11 cellular contexts compared by ENCODE assay signal in the genomic region with DNA sequence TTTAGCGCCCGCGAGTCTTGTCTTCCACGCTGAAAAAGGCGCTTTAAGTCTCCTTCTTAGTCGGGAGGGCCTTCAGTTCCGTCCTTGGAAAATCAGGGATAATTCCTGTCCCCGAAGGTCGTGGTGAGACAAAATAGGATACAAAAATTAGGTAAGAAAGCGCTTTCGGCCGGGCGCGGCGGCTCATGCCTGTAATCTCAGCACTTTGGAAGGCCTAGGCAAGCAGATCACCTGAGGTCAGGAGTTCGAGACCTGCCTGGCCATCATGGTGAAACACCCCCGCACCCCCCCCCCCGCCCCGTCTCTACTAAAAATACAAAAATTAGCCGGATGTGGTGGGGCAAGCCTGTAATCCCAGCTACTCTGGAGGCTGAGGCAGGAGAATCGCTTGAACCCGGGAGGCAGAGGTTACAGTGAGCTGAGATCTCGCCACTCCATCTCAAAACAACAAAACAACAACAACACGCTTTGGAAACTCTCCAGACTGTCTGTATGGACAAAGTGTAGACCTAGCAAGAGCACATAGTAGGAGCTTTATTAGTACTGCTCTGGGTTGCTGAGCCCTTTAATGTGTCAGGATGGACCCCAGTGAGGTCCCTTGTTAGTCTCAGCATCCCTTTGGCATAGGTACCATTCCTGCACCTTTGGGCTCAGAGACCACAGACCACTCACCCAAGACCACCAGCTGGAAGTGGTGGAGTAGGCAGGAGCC. TPM values are rescaled to one million over a fixed set of nuclear protein-coding genes. Genes with fewer than 3 reads are reported as not detected.
DNase-seq lines count a peak whose midpoint lies in the region; ATAC-seq lines count a peak whose summit lies in the region.
"Had no signal": no experiment of that assay in that cellular context is flagged by ENCODE, and none has a peak within 500 bp of the region (broad histone marks: within the 10 kb centered on the region; RNA-seq: fewer than 3 reads in every experiment).

No MANE protein-coding gene starts in this region.

- peaks cover 70% of the 10 kb centered on the region for H3K27me3 ChIP-seq in iPS-20b (ENCODE audit: insufficient read depth, low read length)

- H3K9ac ChIP-seq in iPS-20b (ENCODE audit: low read depth, low read length), result no peak overlapping the region

- H3K9me3 Mint-ChIP-seq in activated T-helper 2 cell treated with anti-CD3 and anti-CD28 coated beads, Interferon-gamma antibody, Interleukin-2, Interleukin-4, amounts not matched to agents 10 μg/mL and 5 μg/mL and 100 μg/mL, durations not matched to agents 14 hours and 24 hours and 36 hours, result no peaks in the 10 kb centered on the region
- no peaks in the 10 kb centered on the region for H3K9me3 Mint-ChIP-seq in stimulated activated memory B cell treated with anti-CD40 and anti-IgM and Interleukin-4, amounts not matched to agents 10 μg/mL and 1 μg/mL and 100 μg/mL, for 72 hours

- H3K4me3 Mint-ChIP-seq in activated T-helper 2 cell treated with anti-CD3 and anti-CD28 coated beads, Interferon-gamma antibody, Interleukin-2, Interleukin-4, amounts not matched to agents 10 μg/mL and 5 μg/mL and 100 μg/mL, durations not matched to agents 14 hours and 24 hours and 36 hours (ENCODE audit: low read depth), result peak overlapping the region; percentile 71
- peak overlapping the region; percentile 76 for H3K4me3 Mint-ChIP-seq in stimulated activated memory B cell treated with anti-CD40 and anti-IgM and Interleukin-4, amounts not matched to agents 10 μg/mL and 1 μg/mL and 100 μg/mL, for 72 hours

- H3K36me3 Mint-ChIP-seq in activated T-helper 2 cell treated with anti-CD3 and anti-CD28 coated beads, Interferon-gamma antibody, Interleukin-2, Interleukin-4, amounts not matched to agents 10 μg/mL and 5 μg/mL and 100 μg/mL, durations not matched to agents 14 hours and 24 hours and 36 hours (ENCODE audit: low read depth), result no peaks in the 10 kb centered on the region
- H3K36me3 Mint-ChIP-seq in stimulated activated memory B cell treated with anti-CD40 and anti-IgM and Interleukin-4, amounts not matched to agents 10 μg/mL and 1 μg/mL and 100 μg/mL, for 72 hours, result no peaks in the 10 kb centered on the region

- peak; percentile 46 for DNase-seq in DMS53 (lab: John Stamatoyannopoulos, UW)
- DNase-seq in DMS53 treated with DMSO at 0.1 percent for 48 hours (lab: John Stamatoyannopoulos, UW; ENCODE audit: unreplicated experiment), result no peak
- DNase-seq in activated T-helper 2 cell treated with anti-CD3 and anti-CD28 coated beads, Interferon-gamma antibody, Interleukin-2, Interleukin-4, amounts not matched to agents 10 μg/mL and 5 μg/mL and 100 μg/mL, durations not matched to agents 14 hours and 24 hours and 36 hours (ENCODE audit: low spot score), result no peak
- DNase-seq in sciatic nerve (ENCODE audit: low spot score), result no peak
- no peak for DNase-seq in iPS-NIHi11 (ENCODE audit: low spot score)
- DNase-seq in stimulated activated CD4-positive, alpha-beta T cell treated with anti-CD3 and anti-CD28 coated beads, Interleukin-2, amount 100 ng/mL, for 48 hours, result no peak

- no peak overlapping the region for H3K27ac ChIP-seq in iPS-20b (ENCODE audit: low read length)

- ATAC-seq in stimulated activated memory B cell treated with anti-CD40 and anti-IgM and Interleukin-4, amounts not matched to agents 10 μg/mL and 1 μg/mL and 100 μg/mL, for 72 hours, result no peak
- no peak for ATAC-seq in sciatic nerve

- no peaks in the 10 kb centered on the region for H3K9me3 ChIP-seq in iPS-20b (ENCODE audit: insufficient read depth, low read depth, low read length)

- intact Hi-C loops in activated T-helper 2 cell treated with anti-CD3 and anti-CD28 coated beads, Interferon-gamma antibody, Interleukin-2, Interleukin-4, amounts not matched to agents 10 μg/mL and 5 μg/mL and 100 μg/mL, durations not matched to agents 14 hours and 24 hours and 36 hours (cut with micrococcal nuclease), result no loop called here
- intact Hi-C loops in sciatic nerve (cut with DNase I), result no loop called here

- H3K4me1 ChIP-seq in iPS-20b (ENCODE audit: insufficient read depth, low read length), result peaks cover 4% of the 10 kb centered on the region; the same call in 1 of the 2 replicates

- no peak overlapping the region for H3K27ac Mint-ChIP-seq in activated T-helper 2 cell treated with anti-CD3 and anti-CD28 coated beads, Interferon-gamma antibody, Interleukin-2, Interleukin-4, amounts not matched to agents 10 μg/mL and 5 μg/mL and 100 μg/mL, durations not matched to agents 14 hours and 24 hours and 36 hours
- no peak overlapping the region for H3K27ac Mint-ChIP-seq in stimulated activated memory B cell treated with anti-CD40 and anti-IgM and Interleukin-4, amounts not matched to agents 10 μg/mL and 1 μg/mL and 100 μg/mL, for 72 hours

- H3K4me3 ChIP-seq in iPS-20b (ENCODE audit: low read length), result peak overlapping the region; percentile 59

- peaks cover 53% of the 10 kb centered on the region for H3K27me3 Mint-ChIP-seq in activated T-helper 2 cell treated with anti-CD3 and anti-CD28 coated beads, Interferon-gamma antibody, Interleukin-2, Interleukin-4, amounts not matched to agents 10 μg/mL and 5 μg/mL and 100 μg/mL, durations not matched to agents 14 hours and 24 hours and 36 hours (ENCODE audit: low read depth)
- H3K27me3 Mint-ChIP-seq in stimulated activated memory B cell treated with anti-CD40 and anti-IgM and Interleukin-4, amounts not matched to agents 10 μg/mL and 1 μg/mL and 100 μg/mL, for 72 hours, result peaks cover 33% of the 10 kb centered on the region

- no peaks in the 10 kb centered on the region for H3K36me3 ChIP-seq in iPS-20b (ENCODE audit: insufficient read depth, low read depth, low read length)

- H3K4me1 Mint-ChIP-seq in activated T-helper 2 cell treated with anti-CD3 and anti-CD28 coated beads, Interferon-gamma antibody, Interleukin-2, Interleukin-4, amounts not matched to agents 10 μg/mL and 5 μg/mL and 100 μg/mL, durations not matched to agents 14 hours and 24 hours and 36 hours (ENCODE audit: low read depth), result no peaks in the 10 kb centered on the region
- peaks cover 11% of the 10 kb centered on the region for H3K4me1 Mint-ChIP-seq in stimulated activated memory B cell treated with anti-CD40 and anti-IgM and Interleukin-4, amounts not matched to agents 10 μg/mL and 1 μg/mL and 100 μg/mL, for 72 hours

RNA-seq across cellular contexts. Expression of a gene that starts 0.8 kb away (rescaled TPM):
- total RNA-seq in activated T-helper 2 cell treated with anti-CD3 and anti-CD28 coated beads, Interferon-gamma antibody, Interleukin-2, Interleukin-4, amounts not matched to agents 10 μg/mL and 5 μg/mL and 100 μg/mL, durations not matched to agents 14 hours and 24 hours and 36 hours, result 0.66 and 1.5 TPM in 2 replicates
- 12.3 TPM for total RNA-seq in sciatic nerve

RNA-seq across cellular contexts. Expression of a gene that starts 15.7 kb away (rescaled TPM):
- 0.62 TPM in 1 of 2 replicates, not detected in the other for total RNA-seq in activated T-helper 2 cell treated with anti-CD3 and anti-CD28 coated beads, Interferon-gamma antibody, Interleukin-2, Interleukin-4, amounts not matched to agents 10 μg/mL and 5 μg/mL and 100 μg/mL, durations not matched to agents 14 hours and 24 hours and 36 hours
- 0.27 TPM for total RNA-seq in sciatic nerve
- total RNA-seq: A172; H4; T-helper 1 cell treated with Interleukin-12 subunit alpha and Interleukin-12 subunit beta and Interleukin-4 antibody, amounts not matched to agents 30 ng/mL and 1 ng/mL, for 36 hours had no signal

RNA-seq across cellular contexts. Expression of a gene that starts 31.3 kb away (rescaled TPM):
- not detected in 2 replicates for total RNA-seq in activated T-helper 2 cell treated with anti-CD3 and anti-CD28 coated beads, Interferon-gamma antibody, Interleukin-2, Interleukin-4, amounts not matched to agents 10 μg/mL and 5 μg/mL and 100 μg/mL, durations not matched to agents 14 hours and 24 hours and 36 hours
- total RNA-seq in sciatic nerve, result 1.6 TPM
- total RNA-seq: A172; T-helper 1 cell treated with Interleukin-12 subunit alpha and Interleukin-12 subunit beta and Interleukin-4 antibody, amounts not matched to agents 30 ng/mL and 1 ng/mL, for 36 hours had no signal
